In genomic region chr10:77339156-77339555, GRCh38 we compare ENCODE assay signal across 27 cellular contexts.
"Had no signal": no experiment of that assay in that cellular context is flagged by ENCODE, and none has a peak within 500 bp of the region (broad histone marks: within the 10 kb centered on the region; RNA-seq: fewer than 3 reads in every experiment).

No MANE protein-coding gene starts in this region.

- H3K4me1 ChIP-seq: suprapubic skin, testis, thyroid gland, tibial nerve, upper lobe of left lung, upper lobe of right lung, uterus, vagina had no signal

- H3K4me3 ChIP-seq: stomach, suprapubic skin, testis, thoracic aorta, thyroid gland, tibial artery, tibial nerve, transverse colon, upper lobe of left lung, upper lobe of right lung, uterus, vagina had no signal

- FAIRE-seq: urothelium cell line had no signal

- DNase-seq: stimulated activated CD4-positive, alpha-beta T cell treated with anti-CD3 and anti-CD28 coated beads, Interleukin-2, amount 100 ng/mL, for 48 hours; stimulated activated CD4-positive, alpha-beta T cell treated with anti-CD3 and anti-CD28 coated beads, Interleukin-4, amount 100 ng/mL, for 1 hour; stimulated activated CD4-positive, alpha-beta T cell treated with anti-CD3 and anti-CD28 coated beads, Interleukin-4, amount 100 ng/mL, for 24 hours; stimulated activated CD4-positive, alpha-beta T cell treated with anti-CD3 and anti-CD28 coated beads, Interleukin-4, amount 100 ng/mL, for 4 hours; stimulated activated CD8-positive, alpha-beta memory T cell treated with anti-CD3 and anti-CD28 coated beads, Interleukin-4, amount 100 ng/mL, for 48 hours; stimulated activated naive B cell treated with anti-CD40 and anti-IgM and Interleukin-4, amounts not matched to agents 10 μg/mL and 1 μg/mL and 100 μg/mL, for 72 hours; stimulated activated naive CD4-positive, alpha-beta T cell; stimulated activated naive CD4-positive, alpha-beta T cell treated with Interleukin-2 at 50 U/mL for 16 hours; stimulated activated naive CD8-positive, alpha-beta T cell treated with anti-CD3 and anti-CD28 coated beads, Interleukin-15, amount 100 ng/mL, for 72 hours; stimulated activated naive CD8-positive, alpha-beta T cell treated with anti-CD3 and anti-CD28 coated beads, Interleukin-15, Interleukin-2, amounts not matched to agents 100 U/mL and 50 U/mL, for 24 hours; stomach; substantia nigra; testis; thyroid gland; tibial artery; transverse colon; trophoblast cell; upper lobe of left lung; upper lobe of right lung; uterus had no signal

- H3K27ac ChIP-seq: stomach, suprapubic skin, testis, thoracic aorta, thyroid gland, tibial artery, tibial nerve, transverse colon, upper lobe of left lung, upper lobe of right lung, uterus, vagina had no signal

- H3K36me3 ChIP-seq: stomach, suprapubic skin, thoracic aorta, thyroid gland, tibial artery, tibial nerve, transverse colon, upper lobe of left lung, upper lobe of right lung, uterus, vagina had no signal

- H3K27me3 ChIP-seq: stomach, testis, thyroid gland, tibial artery, tibial nerve, transverse colon, upper lobe of left lung, upper lobe of right lung, uterus, vagina had no signal

- ATAC-seq: stimulated activated effector memory CD8-positive, alpha-beta T cell treated with anti-CD3 and anti-CD28 coated beads, Interleukin-12 subunit alpha, Interleukin-12 subunit beta, amount 100 ng/mL, for 72 hours; stimulated activated memory B cell treated with anti-CD40 and anti-IgM and Interleukin-4, amounts not matched to agents 10 μg/mL and 1 μg/mL and 100 μg/mL, for 72 hours; stimulated activated naive B cell treated with anti-CD40 and anti-IgM and Interleukin-4, amounts not matched to agents 10 μg/mL and 1 μg/mL and 100 μg/mL, for 72 hours; stimulated activated naive CD8-positive, alpha-beta T cell treated with anti-CD3 and anti-CD28 coated beads, Interleukin-15, amount 100 ng/mL, for 72 hours; stimulated activated naive CD8-positive, alpha-beta T cell treated with anti-CD3 and anti-CD28 coated beads, Interleukin-15, Interleukin-2, amounts not matched to agents 100 U/mL and 50 U/mL, for 24 hours; upper lobe of right lung had no signal

- H3K9me3 ChIP-seq: suprapubic skin, testis, thoracic aorta, thyroid gland, tibial artery, transverse colon, upper lobe of left lung, upper lobe of right lung, uterus, vagina had no signal
